Comparison of ENCODE assay signal across 13 cellular contexts in genomic region chr16:88195021-88195581, GRCh38.
A peak's percentile ranks its signal among the peaks of the same experiment; 100 is the strongest.
DNase-seq lines count a peak whose midpoint lies in the region; TF ChIP-seq lines count a peak whose summit lies in the region.
"Had no signal": no experiment of that assay in that cellular context is flagged by ENCODE, and none has a peak within 500 bp of the region (broad histone marks: within the 10 kb centered on the region; RNA-seq: fewer than 3 reads in every experiment).

No MANE protein-coding gene starts in this region.

- H3K4me1 ChIP-seq in hepatocyte (ENCODE audit: insufficient read depth) (peaks cover 9% of the 10 kb centered on the region), skeletal muscle satellite cell (ENCODE audit: control insufficient read depth, insufficient read depth, low read length) (peaks cover 15% of the 10 kb centered on the region)
- H3K4me1 ChIP-seq: SJCRH30 had no signal

- peak overlapping the region; percentile 70 for H3K9ac ChIP-seq in skeletal muscle satellite cell (ENCODE audit: low read depth, low read length)

- H3K4me3 ChIP-seq in hepatocyte (no peak overlapping the region), skeletal muscle satellite cell (ENCODE audit: low read length) (no peak overlapping the region)
- H3K4me3 ChIP-seq: SJCRH30 had no signal

- peak overlapping the region; percentile 61 for H3K4me2 ChIP-seq in hepatocyte
- H3K4me2 ChIP-seq in skeletal muscle satellite cell (ENCODE audit: low read length), result peak overlapping the region; percentile 63

- no peaks in the 10 kb centered on the region for H3K9me2 ChIP-seq in hepatocyte (replicated peaks; ENCODE audit: insufficient read depth)

- H3K79me2 ChIP-seq in hepatocyte, result no peaks in the 10 kb centered on the region

- no peak overlapping the region for H2AFZ ChIP-seq in hepatocyte

- H3K27ac ChIP-seq in hepatocyte, result peak overlapping the region; percentile 77
- H3K27ac ChIP-seq: C4-2B, SJCRH30 had no signal

- TF ChIP-seq CTCF in GM10266 (IDR thresholded peaks at IDR 0.05; ENCODE audit: control insufficient read depth, insufficient read depth, low read depth, missing control alignments) (no peak), hepatocyte (IDR thresholded peaks at IDR 0.05; ENCODE audit: poor library complexity) (no peak)

- 75% methylated on average over 20 of the region's 20 CpGs for WGBS in hepatocyte (ENCODE audit: low lambda C conversion rate, missing lambda C conversion rate)

- H4K20me1 ChIP-seq in hepatocyte (ENCODE audit: insufficient read depth, poor library complexity, severe bottlenecking), result no peaks in the 10 kb centered on the region

- DNase-seq in GM10266 (ENCODE audit: extremely low spot score), result peak; percentile 24
- DNase-seq in SK-N-DZ (ENCODE audit: low spot score), result peak; percentile 71
- peak; percentile 16 for DNase-seq in hepatocyte (ENCODE audit: low spot score)
- DNase-seq in NCI-H526 treated with DMSO at 0.1 percent for 48 hours (lab: John Stamatoyannopoulos, UW), result no peak
- DNase-seq in stimulated activated naive CD4-positive, alpha-beta T cell treated with Interleukin-2 at 50 U/mL for 16 hours (lab: John Stamatoyannopoulos, UW), result no peak
- DNase-seq in effector CD4-positive, alpha-beta T cell, result no peak
- no peak for DNase-seq in NCI-H2029 (lab: John Stamatoyannopoulos, UW)
- DNase-seq: activated CD8-positive, alpha-beta T cell treated with anti-CD3 and anti-CD28 coated beads for 36 hours; activated effector memory CD4-positive, alpha-beta T cell treated with anti-CD3 and anti-CD28 coated beads, Interleukin-2, amount 50 U/mL, for 16 hours; dorsolateral prefrontal cortex had no signal

- H3K36me3 ChIP-seq in hepatocyte (replicated peaks; ENCODE audit: insufficient read depth, low read depth), result no peaks in the 10 kb centered on the region
- H3K36me3 ChIP-seq in skeletal muscle satellite cell (ENCODE audit: insufficient read depth, low read length), result no peaks in the 10 kb centered on the region
- H3K36me3 ChIP-seq: SJCRH30 had no signal

- H3K27me3 ChIP-seq in hepatocyte (no peaks in the 10 kb centered on the region), skeletal muscle satellite cell (ENCODE audit: control insufficient read depth, insufficient read depth, low read length) (no peaks in the 10 kb centered on the region)
- H3K27me3 ChIP-seq: dorsolateral prefrontal cortex had no signal

- no peaks in the 10 kb centered on the region for H3K9me3 ChIP-seq in hepatocyte (ENCODE audit: low read depth)
- H3K9me3 ChIP-seq in skeletal muscle satellite cell (replicated peaks; ENCODE audit: low read length), result no peaks in the 10 kb centered on the region
- H3K9me3 ChIP-seq: SJCRH30 had no signal

Comparison
In these comparisons a context has a peak if more than half of its experiments do, and no peak if none do; other contexts are left out.
1. DNase-seq: peak in GM10266 (single experiment), SK-N-DZ (single experiment) and hepatocyte (single experiment); none in NCI-H526 treated with DMSO at 0.1 percent for 48 hours (single experiment), stimulated activated naive CD4-positive, alpha-beta T cell treated with Interleukin-2 at 50 U/mL for 16 hours (single experiment), effector CD4-positive, alpha-beta T cell (single experiment) and NCI-H2029 (single experiment).